Comparison of ENCODE assay signal across 11 cellular contexts in the genomic region with DNA sequence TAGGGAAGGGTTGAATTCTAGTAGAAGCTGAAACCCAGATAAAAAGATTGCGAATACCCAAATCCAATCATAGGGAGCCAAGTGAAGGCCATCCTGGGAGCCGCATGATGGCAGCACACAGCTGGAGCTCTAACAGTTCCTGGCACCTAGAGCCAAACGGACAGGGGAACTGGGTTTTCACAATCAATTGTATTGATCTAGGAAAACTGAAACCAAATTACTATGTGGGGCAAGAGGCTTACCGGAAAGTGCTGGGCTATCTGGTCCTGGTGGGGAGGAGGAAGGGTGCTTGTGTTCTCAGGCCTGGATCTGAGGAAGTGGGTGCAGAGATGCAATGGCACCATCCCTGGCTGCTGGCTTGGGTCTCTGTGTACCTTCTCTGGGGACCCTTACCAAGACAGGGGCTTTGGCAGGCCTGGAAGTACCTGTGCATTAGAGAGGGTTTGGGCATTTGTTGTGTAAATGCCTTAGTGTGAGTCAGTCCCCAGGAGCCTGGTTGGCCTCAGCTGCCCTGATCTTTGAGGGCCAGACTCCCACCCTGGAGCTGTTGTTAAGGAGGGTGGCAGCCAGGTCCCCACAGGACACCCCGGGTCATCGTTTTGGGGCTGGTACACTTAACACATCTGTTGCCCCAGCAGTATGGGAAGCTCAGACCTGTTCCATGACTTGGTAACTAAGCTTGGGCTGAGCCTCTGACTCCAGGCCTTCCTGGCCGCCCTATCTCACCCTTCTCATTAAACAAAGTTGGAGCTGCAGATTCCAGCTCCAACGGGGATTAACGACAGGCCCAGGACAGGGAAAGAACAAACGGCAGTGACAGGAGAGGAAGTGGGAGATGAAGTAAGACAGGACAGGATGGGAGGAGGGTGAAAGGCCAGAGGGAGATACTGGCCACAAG. TPM values are rescaled to one million over a fixed set of nuclear protein-coding genes. Genes with fewer than 3 reads are reported as not detected.
DNase-seq lines count a peak whose midpoint lies in the region; ATAC-seq and TF ChIP-seq lines count a peak whose summit lies in the region.
"Had no signal": no experiment of that assay in that cellular context is flagged by ENCODE, and none has a peak within 500 bp of the region (broad histone marks: within the 10 kb centered on the region; RNA-seq: fewer than 3 reads in every experiment).

No MANE protein-coding gene starts in this region.

- H3K27ac ChIP-seq in fibroblast of lung (ENCODE audit: insufficient read depth, low read length) (no peak overlapping the region), psoas muscle (no peak overlapping the region), foreskin keratinocyte (no peak overlapping the region)
- H3K27ac ChIP-seq: colonic mucosa had no signal

- H3K4me2 ChIP-seq in fibroblast of lung (ENCODE audit: extremely low read depth, insufficient read depth, low read length) = no peak overlapping the region

- H3K4me1 Mint-ChIP-seq in activated CD4-positive, alpha-beta T cell treated with anti-CD3 and anti-CD28 coated beads, Interleukin-2, amount 10 ng/mL, durations not matched to agents 7 days and 5 days = peaks cover 71% of the 10 kb centered on the region

- H2AFZ ChIP-seq in fibroblast of lung (ENCODE audit: low read length) = peak overlapping the region; percentile 41

- TF ChIP-seq CTCF in fibroblast of lung (conservative IDR thresholded peaks at IDR 0.05 in 1 of 2, IDR thresholded peaks at IDR 0.05 in 1 of 2; ENCODE audit: low read depth in 1 of 2, low read length in 2 of 2) (no peak), psoas muscle (IDR thresholded peaks at IDR 0.05) (peak; percentile 10), foreskin keratinocyte (conservative IDR thresholded peaks at IDR 0.05) (no peak)

- intact Hi-C loops in psoas muscle (cut with DNase I) = no loop called here

- H3K79me2 ChIP-seq in fibroblast of lung (ENCODE audit: control insufficient read depth, insufficient read depth, low read length) = no peaks in the 10 kb centered on the region

- H3K4me3 Mint-ChIP-seq in activated CD4-positive, alpha-beta T cell treated with anti-CD3 and anti-CD28 coated beads, Interleukin-2, amount 10 ng/mL, durations not matched to agents 7 days and 5 days = no peak overlapping the region
- H3K4me3 Mint-ChIP-seq: activated T-cell treated with anti-CD3 and anti-CD28 coated beads, Interleukin-2, amount 50 U/mL, for 4 hours had no signal

- H3K9me3 ChIP-seq in fibroblast of lung (ENCODE audit: control insufficient read depth, insufficient read depth, low read depth, low read length) (no peaks in the 10 kb centered on the region), psoas muscle (no peaks in the 10 kb centered on the region)
- H3K9me3 ChIP-seq: colonic mucosa had no signal

- peak overlapping the region; percentile 55 for H3K27ac Mint-ChIP-seq in activated CD4-positive, alpha-beta T cell treated with anti-CD3 and anti-CD28 coated beads, Interleukin-2, amount 10 ng/mL, durations not matched to agents 7 days and 5 days

- no peaks in the 10 kb centered on the region for H3K4me1 ChIP-seq in fibroblast of lung (ENCODE audit: control insufficient read depth, extremely low read depth, insufficient read depth, low read length)
- no peaks in the 10 kb centered on the region for H3K4me1 ChIP-seq in psoas muscle
- no peaks in the 10 kb centered on the region for H3K4me1 ChIP-seq in foreskin keratinocyte

- peaks cover 3% of the 10 kb centered on the region for H3K36me3 Mint-ChIP-seq in activated CD4-positive, alpha-beta T cell treated with anti-CD3 and anti-CD28 coated beads, Interleukin-2, amount 10 ng/mL, durations not matched to agents 7 days and 5 days (ENCODE audit: low read depth)

- no peak for DNase-seq in activated CD4-positive, alpha-beta T cell treated with anti-CD3 and anti-CD28 coated beads, Interleukin-2, amount 10 ng/mL, durations not matched to agents 7 days and 5 days
- no peak for DNase-seq in activated CD4-positive, alpha-beta T cell treated with anti-CD3 and anti-CD28 coated beads, Interleukin-2, amount 50 U/mL, for 48 hours
- peak; percentile 86 for DNase-seq in OCI-M1 (lab: John Stamatoyannopoulos, UW)
- no peak for DNase-seq in fibroblast of lung (ENCODE audit: low read depth in 2 of 2)
- no peak for DNase-seq in psoas muscle
- no peak for DNase-seq in foreskin keratinocyte
- DNase-seq in stimulated activated CD8-positive, alpha-beta memory T cell treated with anti-CD3 and anti-CD28 coated beads, Interleukin-4, amount 100 ng/mL, for 48 hours = no peak
- DNase-seq in NCI-H446 (lab: John Stamatoyannopoulos, UW) = no peak
- DNase-seq: activated T-cell treated with anti-CD3 and anti-CD28 coated beads, Interleukin-2, amount 50 U/mL, for 4 hours; colonic mucosa; KG1 had no signal

- POLR2A ChIA-PET in activated CD4-positive, alpha-beta T cell treated with anti-CD3 and anti-CD28 coated beads, Interleukin-2, amount 10 ng/mL, durations not matched to agents 7 days and 5 days (lab: Charles Lee) = no interaction called here

- no peaks in the 10 kb centered on the region for H4K20me1 ChIP-seq in fibroblast of lung (ENCODE audit: control insufficient read depth, extremely low read depth, insufficient read depth, low read length)

- no peaks in the 10 kb centered on the region for H3K9me3 Mint-ChIP-seq in activated CD4-positive, alpha-beta T cell treated with anti-CD3 and anti-CD28 coated beads, Interleukin-2, amount 10 ng/mL, durations not matched to agents 7 days and 5 days
- H3K9me3 Mint-ChIP-seq: activated T-cell treated with anti-CD3 and anti-CD28 coated beads, Interleukin-2, amount 50 U/mL, for 4 hours had no signal

- CTCF ChIA-PET in activated CD4-positive, alpha-beta T cell treated with anti-CD3 and anti-CD28 coated beads, Interleukin-2, amount 10 ng/mL, durations not matched to agents 7 days and 5 days (lab: Charles Lee) = interaction anchor here (0.6 to 2.2 kb wide), 9 partner anchors 8 to 1904 kb away, joined by 3 to 9 read pairs (median 4); a partner anchor contains a TSS

- ATAC-seq in psoas muscle (peak in 1 of 4 donors; percentile 60), foreskin keratinocyte (no peak)
- ATAC-seq: activated T-cell treated with anti-CD3 and anti-CD28 coated beads, Interleukin-2, amount 50 U/mL, for 4 hours had no signal

- no peaks in the 10 kb centered on the region for H3K27me3 Mint-ChIP-seq in activated CD4-positive, alpha-beta T cell treated with anti-CD3 and anti-CD28 coated beads, Interleukin-2, amount 10 ng/mL, durations not matched to agents 7 days and 5 days

- H3K4me3 ChIP-seq in fibroblast of lung (replicated peaks in 1 of 4; ENCODE audit: control extremely low read depth in 1 of 4, insufficient read depth in 1 of 4, low read depth in 3 of 4, low read length in 4 of 4) = no peak overlapping the region
- no peak overlapping the region for H3K4me3 ChIP-seq in psoas muscle
- H3K4me3 ChIP-seq: colonic mucosa had no signal

- WGBS in psoas muscle, 3 donors = 64 to 77% (median 66%) methylated on average over 10 of the region's 10 CpGs

- H3K36me3 ChIP-seq in fibroblast of lung (ENCODE audit: control insufficient read depth, insufficient read depth, low read length) (no peaks in the 10 kb centered on the region), psoas muscle (ENCODE audit: insufficient read depth in 1 of 2, low read depth in 1 of 2) (no peaks in the 10 kb centered on the region)
- H3K36me3 ChIP-seq: colonic mucosa had no signal

- H3K9ac ChIP-seq in fibroblast of lung (ENCODE audit: insufficient read depth, low read length) = no peak overlapping the region

- H3K27me3 ChIP-seq in fibroblast of lung (ENCODE audit: control insufficient read depth, insufficient read depth, low read length) = no peaks in the 10 kb centered on the region
- H3K27me3 ChIP-seq in psoas muscle (ENCODE audit: insufficient read depth in 3 of 3, low read length in 2 of 3) = no peaks in the 10 kb centered on the region
- no peaks in the 10 kb centered on the region for H3K27me3 ChIP-seq in foreskin keratinocyte
- H3K27me3 ChIP-seq: colonic mucosa had no signal

RNA-seq across cellular contexts. Expression of a gene that starts 8.9 kb away (rescaled TPM):
- total RNA-seq in activated CD4-positive, alpha-beta T cell treated with anti-CD3 and anti-CD28 coated beads, Interleukin-2, amount 10 ng/mL, durations not matched to agents 7 days and 5 days = 100 to 1,000 TPM; 148 to 153 TPM
- total RNA-seq in fibroblast of lung (19.5 and 27.9 TPM in 2 replicates), psoas muscle (10 to 100 TPM; 27.2 to 67.8 (median 55.7) TPM), foreskin keratinocyte (62.7 and 78.9 TPM in 2 replicates)
- polyA plus RNA-seq in fibroblast of lung (19.4 and 20.4 TPM in 2 replicates), psoas muscle (10 to 100 TPM; 37.6 to 99.3 (median 40.8) TPM), foreskin keratinocyte (47.7 and 55.9 TPM in 2 replicates)
- polyA plus RNA-seq in fibroblast of lung (2012) = 45.8 and 46.5 TPM in 2 replicates
- 57.3 and 68.2 TPM in 2 replicates for polyA minus RNA-seq in fibroblast of lung (ENCODE audit: low replicate concordance)

RNA-seq across cellular contexts. Expression of a gene that starts 24.8 kb away (rescaled TPM):
- 10 to 100 TPM in 1 of 2 experiments, 1 to 10 TPM in 1; 8.6 to 10.7 TPM for total RNA-seq in activated CD4-positive, alpha-beta T cell treated with anti-CD3 and anti-CD28 coated beads, Interleukin-2, amount 10 ng/mL, durations not matched to agents 7 days and 5 days
- total RNA-seq in fibroblast of lung (23.4 and 31.2 TPM in 2 replicates), psoas muscle (1 to 10 TPM; 6.7 to 7.7 (median 7.2) TPM), foreskin keratinocyte (1.5 and 1.8 TPM in 2 replicates)
- polyA plus RNA-seq in fibroblast of lung (5.5 and 7.0 TPM in 2 replicates), psoas muscle (1 to 10 TPM; 4.2 to 8.1 (median 5.5) TPM), foreskin keratinocyte (0.69 and 1.5 TPM in 2 replicates)
- polyA plus RNA-seq in fibroblast of lung (2012) = 9.1 and 12.6 TPM in 2 replicates
- 19.3 and 27.0 TPM in 2 replicates for polyA minus RNA-seq in fibroblast of lung (ENCODE audit: low replicate concordance)

RNA-seq across cellular contexts. Expression of a gene that starts 43.6 kb away (rescaled TPM):
- total RNA-seq in activated CD4-positive, alpha-beta T cell treated with anti-CD3 and anti-CD28 coated beads, Interleukin-2, amount 10 ng/mL, durations not matched to agents 7 days and 5 days = 10 to 100 TPM; 77.4 to 97.4 TPM
- total RNA-seq in fibroblast of lung (18.2 and 36.0 TPM in 2 replicates), psoas muscle (100 to 1,000 TPM in 3 of 4 donors, 10 to 100 TPM in 1; 73.0 to 127 (median 121) TPM), foreskin keratinocyte (10.3 and 11.0 TPM in 2 replicates)
- polyA plus RNA-seq in fibroblast of lung (11.3 and 18.0 TPM in 2 replicates), psoas muscle (100 to 1,000 TPM in 1 of 3 donors, 10 to 100 TPM in 2; 22.9 to 111 (median 41.5) TPM), foreskin keratinocyte (4.8 and 5.8 TPM in 2 replicates)
- polyA plus RNA-seq in fibroblast of lung (2012) = 12.6 and 16.0 TPM in 2 replicates
- polyA minus RNA-seq in fibroblast of lung (ENCODE audit: low replicate concordance) = 69.8 and 80.4 TPM in 2 replicates
